ENCODE assay signal across 24 cellular contexts in genomic region chr19:35833972-35834371, GRCh38. TPM values are rescaled to one million over a fixed set of nuclear protein-coding genes. Genes with fewer than 3 reads are reported as not detected.
DNase-seq lines count a peak whose midpoint lies in the region; ATAC-seq, FAIRE-seq and TF ChIP-seq lines count a peak whose summit lies in the region.
"Had no signal": no experiment of that assay in that cellular context is flagged by ENCODE, and none has a peak within 500 bp of the region (broad histone marks: within the 10 kb centered on the region; RNA-seq: fewer than 3 reads in every experiment).

No MANE protein-coding gene starts in this region.

- WGBS in K562 (ENCODE audit: insufficient coverage, low coverage, missing lambda C conversion rate) = 4% methylated on average over 7 of the region's 7 CpGs
- WGBS in body of pancreas, 2 donors = 69 to 91% methylated on average over 7 of the region's 7 CpGs

- POLR2A ChIA-PET in K562 (lab: Yijun Ruan, JAX) = no interaction called here

- no peaks in the 10 kb centered on the region; the same call in 1 of the 2 replicates for H4K20me1 ChIP-seq in GM23338 (replicated peaks; ENCODE audit: insufficient read depth)
- peaks cover 2% of the 10 kb centered on the region; the same call in 1 of the 2 replicates for H4K20me1 ChIP-seq in K562 (replicated peaks; ENCODE audit: control insufficient read depth, insufficient read depth, low read length)

- H3K4me1 ChIP-seq in GM23338 (ENCODE audit: insufficient read depth) = peaks cover 3% of the 10 kb centered on the region; the same call in 1 of the 2 replicates
- H3K4me1 ChIP-seq in K562 (replicated peaks in 1 of 2; ENCODE audit: control insufficient read depth in 2 of 2, insufficient read depth in 2 of 2, low read length in 2 of 2) = no peaks in the 10 kb centered on the region
- H3K4me1 ChIP-seq in body of pancreas = peaks cover 14% of the 10 kb centered on the region
- H3K4me1 ChIP-seq: BE2C had no signal

- H3K9me2 ChIP-seq in GM23338 (ENCODE audit: insufficient read depth) = no peaks in the 10 kb centered on the region

- H3K9me3 Mint-ChIP-seq in GM23338 = no peaks in the 10 kb centered on the region
- H3K9me3 Mint-ChIP-seq: H9 had no signal

- no peak for FAIRE-seq in K562 (lab: Jason Lieb, UNC)
- FAIRE-seq: GM12891, GM18507 had no signal

- no peak for TF ChIP-seq CTCF in GM23338 (conservative IDR thresholded peaks at IDR 0.05; ENCODE audit: low read depth in 2 of 2)
- TF ChIP-seq CTCF in K562 (IDR thresholded peaks at IDR 0.05 in 2 of 3, conservative IDR thresholded peaks at IDR 0.05 in 1 of 3; ENCODE audit: insufficient read depth in 2 of 3, low read depth in 1 of 3, low read length in 3 of 3) = no peak
- TF ChIP-seq CTCF in body of pancreas (IDR thresholded peaks at IDR 0.05) = no peak

- no peak for TF ChIP-seq EP300 in K562 (IDR thresholded peaks at IDR 0.05; ENCODE audit: low read length)

- H3K36me3 Mint-ChIP-seq in GM23338 (ENCODE audit: low read depth) = no peaks in the 10 kb centered on the region
- H3K36me3 Mint-ChIP-seq: CD14-positive monocyte; CD8-positive, alpha-beta memory T cell had no signal

- CTCF ChIA-PET in K562 (lab: Yijun Ruan, JAX; ENCODE audit: low intra/inter-chr PET ratio) = no interaction called here

- H3K4me3 ChIP-seq in GM23338 = no peak overlapping the region
- no peak overlapping the region for H3K4me3 ChIP-seq in K562
- no peak overlapping the region for H3K4me3 ChIP-seq in body of pancreas
- H3K4me3 ChIP-seq: BLaER1 treated with 17β-estradiol and CSF1 and Interleukin-3, amounts not matched to agents 10 nM and 100 nM had no signal

- H3K4me2 ChIP-seq in GM23338 (no peak overlapping the region), K562 (ENCODE audit: insufficient read depth, low read length) (no peak overlapping the region)
- H3K4me2 ChIP-seq: BLaER1 treated with 17β-estradiol and CSF1 and Interleukin-3, amounts not matched to agents 10 nM and 100 nM had no signal

- H3K9me1 ChIP-seq in K562 (ENCODE audit: control insufficient read depth, insufficient read depth, low read length) = no peaks in the 10 kb centered on the region

- no peak overlapping the region for H3K27ac Mint-ChIP-seq in GM23338
- H3K27ac Mint-ChIP-seq: CD4-positive, alpha-beta T cell; CD8-positive, alpha-beta memory T cell; H9 had no signal

- in situ Hi-C loops in SK-MEL-5 (cut with HindIII; ENCODE audit: low pct_unique_long_range_greater_than_20kb, low sequenced_read_pairs) (no loop called here), K562 (cut with MboI) (no loop called here)

- H3K79me2 ChIP-seq in GM23338 (replicated peaks; ENCODE audit: insufficient read depth) = no peaks in the 10 kb centered on the region
- no peaks in the 10 kb centered on the region for H3K79me2 ChIP-seq in K562 (ENCODE audit: control insufficient read depth, insufficient read depth, low read length)

- no peak overlapping the region for H3K9ac ChIP-seq in K562 (ENCODE audit: insufficient read depth in 1 of 2, low read depth in 2 of 2, low read length in 2 of 2)
- H3K9ac ChIP-seq: BLaER1 treated with 17β-estradiol and CSF1 and Interleukin-3, amounts not matched to agents 10 nM and 100 nM had no signal

- H3K27ac ChIP-seq in GM23338 (ENCODE audit: low read depth) (no peak overlapping the region), K562 (ENCODE audit: extremely low read depth, low read depth, low read length) (no peak overlapping the region), body of pancreas (no peak overlapping the region)
- H3K27ac ChIP-seq: BLaER1 treated with 17β-estradiol and CSF1 and Interleukin-3, amounts not matched to agents 10 nM and 100 nM had no signal

- H3K27me3 ChIP-seq in GM23338 (ENCODE audit: insufficient read depth) = 0 out of 2 replicates have a peak, but pooled peaks cover 3% of the 10 kb centered on the region
- H3K27me3 ChIP-seq in K562 (ENCODE audit: control insufficient read depth in 2 of 2, insufficient read depth in 2 of 2, low read length in 2 of 2) = peaks cover 15 to 44% of the 10 kb centered on the region in 2 experiments
- H3K27me3 ChIP-seq in body of pancreas = no peaks in the 10 kb centered on the region

- no peaks in the 10 kb centered on the region for H3K9me3 ChIP-seq in K562 (replicated peaks; ENCODE audit: control insufficient read depth, insufficient read depth, low read depth, low read length)
- H3K9me3 ChIP-seq in body of pancreas = no peaks in the 10 kb centered on the region

- BruUV-seq in K562 (replicated peaks; lab: Mats Ljungman, UMichigan) = no TSS peak

- H3K36me3 ChIP-seq in GM23338 (ENCODE audit: insufficient read depth) (no peaks in the 10 kb centered on the region), K562 (ENCODE audit: control insufficient read depth, insufficient read depth, low read length) (no peaks in the 10 kb centered on the region), body of pancreas (replicated peaks in 1 of 2; ENCODE audit: insufficient read depth in 1 of 2, low read depth in 2 of 2) (no peaks in the 10 kb centered on the region)
- H3K36me3 ChIP-seq: BE2C; BLaER1 treated with 17β-estradiol and CSF1 and Interleukin-3, amounts not matched to agents 10 nM and 100 nM had no signal

- DNase-seq in GM23338 (ENCODE audit: low spot score) (no peak), SK-MEL-5 (ENCODE audit: low read depth, low spot score) (peak; percentile 25), K562 (ENCODE audit: extremely low read depth in 1 of 4, low spot score in 3 of 4) (no peak), posterior vena cava (ENCODE audit: low spot score) (peak; percentile 35), body of pancreas (no peak), cerebellum (ENCODE audit: low spot score) (no peak), T-helper 1 cell (no peak)
- DNase-seq: AML-193; BE2C; CD4-positive, alpha-beta T cell; CD8-positive, alpha-beta memory T cell; DMS 273 treated with DMSO at 0.1 percent for 48 hours; DMS79; EL; GDM1; GOT3; H9 had no signal

- intact Hi-C loops in K562 (cut with micrococcal nuclease) (no loop called here), posterior vena cava (cut with DNase I) (no loop called here), body of pancreas (cut with DNase I) (no loop called here)

- ATAC-seq in GM23338 (peak; percentile 38; the same call in 2 of the 3 replicates), K562 (no peak), body of pancreas (no peak)
- ATAC-seq: HCT116 had no signal

- no peak for TF ChIP-seq RAD21 in K562 (CRISPR knock-in tag; conservative IDR thresholded peaks at IDR 0.05 in 1 of 2, IDR thresholded peaks at IDR 0.05 in 1 of 2)

- 0 out of 2 replicates have a peak, but pooled peaks cover 2% of the 10 kb centered on the region for H3F3A ChIP-seq in GM23338 (replicated peaks; ENCODE audit: low read depth)

- no peak for TF ChIP-seq POLR2A in K562 (conservative IDR thresholded peaks at IDR 0.05)
- TF ChIP-seq POLR2A in body of pancreas (IDR thresholded peaks at IDR 0.05) = no peak

- no peak overlapping the region for H3K4me3 Mint-ChIP-seq in GM23338
- H3K4me3 Mint-ChIP-seq: CD14-positive monocyte; CD4-positive, alpha-beta T cell; CD8-positive, alpha-beta memory T cell; H9 had no signal

- H3K27me3 Mint-ChIP-seq in GM23338 (ENCODE audit: insufficient read depth, low read depth, poor library complexity) = peaks cover 10% of the 10 kb centered on the region

- H3K4me1 Mint-ChIP-seq in GM23338 = peaks cover 4% of the 10 kb centered on the region; the same call in 2 of the 3 replicates
- H3K4me1 Mint-ChIP-seq: CD14-positive monocyte; CD8-positive, alpha-beta memory T cell had no signal

- H2AFZ ChIP-seq in GM23338 (peak overlapping the region; percentile 97), K562 (ENCODE audit: low read depth, low read length) (no peak overlapping the region)

RNA-seq across cellular contexts. Expression of gene NPHS1, which starts 18.3 kb away (rescaled TPM):
- 0.58 and 1.0 TPM in 2 replicates for total RNA-seq in GM23338 (2014; rRNA removed; shearing (Covaris generic))
- polyA plus RNA-seq in GM23338 (2016; fragmentation: Nextera tagmentation; extraction: Ambion mirVana) (0.47 and 1.3 TPM in 2 replicates), K562 (2011; rRNA removed) (0.01 and 0.12 TPM in 2 replicates), K562 (2014; fragmentation: Illumina TruSeq; extraction: Trizol) (not detected in 2 replicates), K562 (2014; fragmentation: Nextera tagmentation; extraction: Ambion mirVana) (not detected), K562 (2014; rRNA removed) (0.03 and 0.28 TPM in 2 replicates)
- not detected in 2 replicates for total RNA-seq in SK-MEL-5 (2014; rRNA removed; shearing (Covaris generic))
- polyA plus RNA-seq in SK-MEL-5 (2015; cell fraction: cytosol; rRNA removed) = 0.07 TPM in 1 of 2 replicates, not detected in the other
- 0.14 TPM in 1 of 2 replicates, not detected in the other for polyA plus RNA-seq in SK-MEL-5 (2015; cell fraction: nucleus; rRNA removed)
- 0.32 TPM in 1 of 2 replicates, not detected in the other for total RNA-seq in K562 (2011; cell fraction: chromatin; rRNA removed; ENCODE audit: low replicate concordance)
- total RNA-seq in K562 (2011; cell fraction: nucleolus; rRNA removed) = 0.17 and 0.39 TPM in 2 replicates
- total RNA-seq in K562 (2011; cell fraction: nucleoplasm; rRNA removed) = not detected in 2 replicates
- total RNA-seq in K562 (2014; rRNA removed) (0.23 TPM in 1 of 2 replicates, not detected in the other), K562 (2014; rRNA removed; fragmentation: Illumina TruSeq; extraction: Trizol) (not detected in 2 replicates), K562 (2015; rRNA removed; fragmentation: Illumina TruSeq; extraction: Trizol) (not detected in 2 replicates), K562 (2021) (0.04 TPM in 1 of 2 replicates, not detected in the other), posterior vena cava (not detected), body of pancreas (10 to 100 TPM; 14.0 to 33.6 TPM), cerebellum (0.73 TPM)
- 0.04 TPM in 1 of 2 replicates, not detected in the other for polyA plus RNA-seq in K562 (2011; cell fraction: cytosol; rRNA removed)
- 0.10 and 0.21 TPM in 2 replicates for polyA plus RNA-seq in K562 (2011; cell fraction: nucleus; rRNA removed)
- 0.12 and 3.3 TPM in 2 replicates for polyA plus RNA-seq in K562 (2012)
- polyA minus RNA-seq in K562 (2011; rRNA and poly(A)+ RNA removed) = not detected in 2 replicates
- polyA minus RNA-seq in K562 (2011; cell fraction: cytosol; rRNA and poly(A)+ RNA removed) = not detected in 2 replicates
- polyA minus RNA-seq in K562 (2011; cell fraction: nucleus; rRNA and poly(A)+ RNA removed) = not detected in 2 replicates
- total RNA-seq: A172; CD4-positive, alpha-beta T cell; CD8-positive, alpha-beta memory T cell had no signal
- polyA plus RNA-seq: AG04450; CD14-positive monocyte; CD8-positive, alpha-beta memory T cell had no signal

RNA-seq across cellular contexts. Expression of gene PRODH2, which starts 21.3 kb away (rescaled TPM):
- not detected in 2 replicates for total RNA-seq in GM23338 (2014; rRNA removed; shearing (Covaris generic))
- polyA plus RNA-seq in GM23338 (2016; fragmentation: Nextera tagmentation; extraction: Ambion mirVana) (not detected in 2 replicates), K562 (2011; rRNA removed) (not detected in 2 replicates), K562 (2014; fragmentation: Illumina TruSeq; extraction: Trizol) (not detected in 2 replicates), K562 (2014; fragmentation: Nextera tagmentation; extraction: Ambion mirVana) (not detected), K562 (2014; rRNA removed) (not detected in 2 replicates)
- not detected in 2 replicates for total RNA-seq in SK-MEL-5 (2014; rRNA removed; shearing (Covaris generic))
- not detected in 2 replicates for polyA plus RNA-seq in SK-MEL-5 (2015; cell fraction: cytosol; rRNA removed)
- polyA plus RNA-seq in SK-MEL-5 (2015; cell fraction: nucleus; rRNA removed) = not detected in 2 replicates
- total RNA-seq in K562 (2011; cell fraction: chromatin; rRNA removed; ENCODE audit: low replicate concordance) = not detected in 2 replicates
- total RNA-seq in K562 (2011; cell fraction: nucleolus; rRNA removed) = not detected in 2 replicates
- not detected in 2 replicates for total RNA-seq in K562 (2011; cell fraction: nucleoplasm; rRNA removed)
- total RNA-seq in K562 (2014; rRNA removed) (not detected in 2 replicates), K562 (2014; rRNA removed; fragmentation: Illumina TruSeq; extraction: Trizol) (not detected in 2 replicates), K562 (2015; rRNA removed; fragmentation: Illumina TruSeq; extraction: Trizol) (not detected in 2 replicates), K562 (2021) (not detected in 2 replicates), posterior vena cava (not detected), body of pancreas (1 to 10 TPM in 1 of 2 donors, under 1 TPM in 1; 0.99 to 3.9 TPM), cerebellum (0.09 TPM)
- polyA plus RNA-seq in K562 (2011; cell fraction: cytosol; rRNA removed) = not detected in 2 replicates
- polyA plus RNA-seq in K562 (2011; cell fraction: nucleus; rRNA removed) = not detected in 2 replicates
- 0.04 TPM in 1 of 2 replicates, not detected in the other for polyA plus RNA-seq in K562 (2012)
- not detected in 2 replicates for polyA minus RNA-seq in K562 (2011; rRNA and poly(A)+ RNA removed)
- not detected in 2 replicates for polyA minus RNA-seq in K562 (2011; cell fraction: cytosol; rRNA and poly(A)+ RNA removed)
- polyA minus RNA-seq in K562 (2011; cell fraction: nucleus; rRNA and poly(A)+ RNA removed) = not detected in 2 replicates
- total RNA-seq: A172; CD4-positive, alpha-beta T cell; CD8-positive, alpha-beta memory T cell; H9 had no signal
- polyA plus RNA-seq: AG04450; CD14-positive monocyte; CD8-positive, alpha-beta memory T cell had no signal

RNA-seq across cellular contexts. Expression of gene KIRREL2, which starts 22.7 kb away (rescaled TPM):
- 9.9 and 13.1 TPM in 2 replicates for total RNA-seq in GM23338 (2014; rRNA removed; shearing (Covaris generic))
- 3.6 and 3.8 TPM in 2 replicates for polyA plus RNA-seq in GM23338 (2016; fragmentation: Nextera tagmentation; extraction: Ambion mirVana)
- 1.7 and 2.4 TPM in 2 replicates for total RNA-seq in SK-MEL-5 (2014; rRNA removed; shearing (Covaris generic))
- 2.0 TPM in 2 replicates for polyA plus RNA-seq in SK-MEL-5 (2015; cell fraction: cytosol; rRNA removed)
- 0.39 and 0.89 TPM in 2 replicates for polyA plus RNA-seq in SK-MEL-5 (2015; cell fraction: nucleus; rRNA removed)
- total RNA-seq in K562 (2011; cell fraction: chromatin; rRNA removed; ENCODE audit: low replicate concordance) = 0.42 TPM in 1 of 2 replicates, not detected in the other
- 0.26 and 0.50 TPM in 2 replicates for total RNA-seq in K562 (2011; cell fraction: nucleolus; rRNA removed)
- 0.15 and 0.23 TPM in 2 replicates for total RNA-seq in K562 (2011; cell fraction: nucleoplasm; rRNA removed)
- total RNA-seq in K562 (2014; rRNA removed) = not detected in 2 replicates
- not detected in 2 replicates for total RNA-seq in K562 (2014; rRNA removed; fragmentation: Illumina TruSeq; extraction: Trizol)
- total RNA-seq in K562 (2015; rRNA removed; fragmentation: Illumina TruSeq; extraction: Trizol) = 0.04 and 0.07 TPM in 2 replicates
- total RNA-seq in K562 (2021) = 0.09 and 0.16 TPM in 2 replicates
- polyA plus RNA-seq in K562 (2011; rRNA removed) = 0.08 and 0.10 TPM in 2 replicates
- polyA plus RNA-seq in K562 (2011; cell fraction: cytosol; rRNA removed) = 0.07 and 0.13 TPM in 2 replicates
- 0.22 and 0.41 TPM in 2 replicates for polyA plus RNA-seq in K562 (2011; cell fraction: nucleus; rRNA removed)
- polyA plus RNA-seq in K562 (2012) = 0.05 and 0.11 TPM in 2 replicates
- polyA plus RNA-seq in K562 (2014; fragmentation: Illumina TruSeq; extraction: Trizol) = 0.04 TPM in 1 of 2 replicates, not detected in the other
- polyA plus RNA-seq in K562 (2014; fragmentation: Nextera tagmentation; extraction: Ambion mirVana) = under 1 TPM in 1 of 2 experiments, not detected in 1; 0.01 TPM
- 0.11 and 0.12 TPM in 2 replicates for polyA plus RNA-seq in K562 (2014; rRNA removed)
- 0.07 TPM in 1 of 2 replicates, not detected in the other for polyA minus RNA-seq in K562 (2011; rRNA and poly(A)+ RNA removed)
- not detected in 2 replicates for polyA minus RNA-seq in K562 (2011; cell fraction: cytosol; rRNA and poly(A)+ RNA removed)
- 0.13 TPM in 1 of 2 replicates, not detected in the other for polyA minus RNA-seq in K562 (2011; cell fraction: nucleus; rRNA and poly(A)+ RNA removed)
- total RNA-seq in posterior vena cava = not detected
- total RNA-seq in body of pancreas = 10 to 100 TPM; 42.5 to 75.5 TPM
- 5.3 TPM for total RNA-seq in cerebellum
- polyA plus RNA-seq: AG04450; CD14-positive monocyte; CD8-positive, alpha-beta memory T cell had no signal

RNA-seq across cellular contexts. Expression of gene APLP1, which starts 34.4 kb away (rescaled TPM):
- 28.2 and 30.2 TPM in 2 replicates for total RNA-seq in GM23338 (2014; rRNA removed; shearing (Covaris generic))
- polyA plus RNA-seq in GM23338 (2016; fragmentation: Nextera tagmentation; extraction: Ambion mirVana) = 36.0 and 39.0 TPM in 2 replicates
- total RNA-seq in SK-MEL-5 (2014; rRNA removed; shearing (Covaris generic)) = 9.2 and 13.5 TPM in 2 replicates
- polyA plus RNA-seq in SK-MEL-5 (2015; cell fraction: cytosol; rRNA removed) = 35.6 and 55.6 TPM in 2 replicates
- 12.0 and 12.6 TPM in 2 replicates for polyA plus RNA-seq in SK-MEL-5 (2015; cell fraction: nucleus; rRNA removed)
- 3.3 and 19.3 TPM in 2 replicates for total RNA-seq in K562 (2011; cell fraction: chromatin; rRNA removed; ENCODE audit: low replicate concordance)
- total RNA-seq in K562 (2011; cell fraction: nucleolus; rRNA removed) = 8.6 and 11.2 TPM in 2 replicates
- total RNA-seq in K562 (2011; cell fraction: nucleoplasm; rRNA removed) = 7.1 and 7.3 TPM in 2 replicates
- total RNA-seq in K562 (2014; rRNA removed) = 5.8 and 9.0 TPM in 2 replicates
- 2.3 and 3.0 TPM in 2 replicates for total RNA-seq in K562 (2014; rRNA removed; fragmentation: Illumina TruSeq; extraction: Trizol)
- 1.4 and 3.3 TPM in 2 replicates for total RNA-seq in K562 (2015; rRNA removed; fragmentation: Illumina TruSeq; extraction: Trizol)
- 6.9 and 9.9 TPM in 2 replicates for total RNA-seq in K562 (2021)
- 4.7 and 8.9 TPM in 2 replicates for polyA plus RNA-seq in K562 (2011; rRNA removed)
- 6.1 and 8.3 TPM in 2 replicates for polyA plus RNA-seq in K562 (2011; cell fraction: cytosol; rRNA removed)
- polyA plus RNA-seq in K562 (2011; cell fraction: nucleus; rRNA removed) = 16.1 and 16.8 TPM in 2 replicates
- 8.7 and 13.6 TPM in 2 replicates for polyA plus RNA-seq in K562 (2012)
- polyA plus RNA-seq in K562 (2014; fragmentation: Illumina TruSeq; extraction: Trizol) = 6.6 and 7.8 TPM in 2 replicates
- under 1 TPM; 0.69 to 0.87 TPM for polyA plus RNA-seq in K562 (2014; fragmentation: Nextera tagmentation; extraction: Ambion mirVana)
- polyA plus RNA-seq in K562 (2014; rRNA removed) = 6.0 and 8.2 TPM in 2 replicates
- polyA minus RNA-seq in K562 (2011; rRNA and poly(A)+ RNA removed) = 1.1 and 1.4 TPM in 2 replicates
- 2.1 and 4.9 TPM in 2 replicates for polyA minus RNA-seq in K562 (2011; cell fraction: cytosol; rRNA and poly(A)+ RNA removed)
- polyA minus RNA-seq in K562 (2011; cell fraction: nucleus; rRNA and poly(A)+ RNA removed) = 4.7 and 6.4 TPM in 2 replicates
- total RNA-seq in posterior vena cava = 1 to 10 TPM; 3.9 to 7.3 TPM
- total RNA-seq in body of pancreas = 10 to 100 TPM; 40.9 to 47.0 TPM
- 97.6 TPM for total RNA-seq in cerebellum
- total RNA-seq: CD4-positive, alpha-beta T cell had no signal
- polyA plus RNA-seq: CD14-positive monocyte; CD8-positive, alpha-beta memory T cell had no signal

RNA-seq across cellular contexts. Expression of gene ARHGAP33, which starts 58.6 kb away (rescaled TPM):
- 17.7 and 22.1 TPM in 2 replicates for total RNA-seq in GM23338 (2014; rRNA removed; shearing (Covaris generic))
- polyA plus RNA-seq in GM23338 (2016; fragmentation: Nextera tagmentation; extraction: Ambion mirVana) = 10.3 and 11.6 TPM in 2 replicates
- total RNA-seq in SK-MEL-5 (2014; rRNA removed; shearing (Covaris generic)) = 0.83 and 0.87 TPM in 2 replicates
- polyA plus RNA-seq in SK-MEL-5 (2015; cell fraction: cytosol; rRNA removed) = 4.2 and 9.4 TPM in 2 replicates
- polyA plus RNA-seq in SK-MEL-5 (2015; cell fraction: nucleus; rRNA removed) = 21.9 and 33.9 TPM in 2 replicates
- 35.5 and 126 TPM in 2 replicates for total RNA-seq in K562 (2011; cell fraction: chromatin; rRNA removed; ENCODE audit: low replicate concordance)
- total RNA-seq in K562 (2011; cell fraction: nucleolus; rRNA removed) = 56.0 and 101 TPM in 2 replicates
- 38.6 and 40.3 TPM in 2 replicates for total RNA-seq in K562 (2011; cell fraction: nucleoplasm; rRNA removed)
- 1.2 and 3.3 TPM in 2 replicates for total RNA-seq in K562 (2014; rRNA removed)
- 0.41 and 1.0 TPM in 2 replicates for total RNA-seq in K562 (2014; rRNA removed; fragmentation: Illumina TruSeq; extraction: Trizol)
- total RNA-seq in K562 (2015; rRNA removed; fragmentation: Illumina TruSeq; extraction: Trizol) = 1.2 and 1.6 TPM in 2 replicates
- total RNA-seq in K562 (2021) = 13.0 and 26.6 TPM in 2 replicates
- 1.9 and 10.4 TPM in 2 replicates for polyA plus RNA-seq in K562 (2011; rRNA removed)
- 3.1 and 4.1 TPM in 2 replicates for polyA plus RNA-seq in K562 (2011; cell fraction: cytosol; rRNA removed)
- polyA plus RNA-seq in K562 (2011; cell fraction: nucleus; rRNA removed) = 68.3 and 69.9 TPM in 2 replicates
- 39.5 and 41.4 TPM in 2 replicates for polyA plus RNA-seq in K562 (2012)
- 4.9 and 10.3 TPM in 2 replicates for polyA plus RNA-seq in K562 (2014; fragmentation: Illumina TruSeq; extraction: Trizol)
- polyA plus RNA-seq in K562 (2014; fragmentation: Nextera tagmentation; extraction: Ambion mirVana) = under 1 TPM in 1 of 2 experiments, not detected in 1; 0.06 TPM
- polyA plus RNA-seq in K562 (2014; rRNA removed) = 11.1 and 14.9 TPM in 2 replicates
- polyA minus RNA-seq in K562 (2011; rRNA and poly(A)+ RNA removed) = 3.1 and 5.0 TPM in 2 replicates
- 2.6 and 4.1 TPM in 2 replicates for polyA minus RNA-seq in K562 (2011; cell fraction: cytosol; rRNA and poly(A)+ RNA removed)
- polyA minus RNA-seq in K562 (2011; cell fraction: nucleus; rRNA and poly(A)+ RNA removed) = 21.0 and 24.0 TPM in 2 replicates
- total RNA-seq in posterior vena cava = 1 to 10 TPM; 6.2 to 9.6 TPM
- total RNA-seq in body of pancreas = 10 to 100 TPM in 1 of 2 donors, 1 to 10 TPM in 1; 8.6 to 71.5 TPM
- total RNA-seq in cerebellum = 55.6 TPM
- polyA plus RNA-seq: CD14-positive monocyte had no signal

Comparison
In these comparisons a context has a peak if more than half of its experiments do, and no peak if none do; other contexts are left out.
1. DNase-seq: peak in SK-MEL-5 (single experiment) and posterior vena cava (single experiment); none in GM23338 (single experiment), K562 (0 of 4), body of pancreas (0 of 4), cerebellum (single experiment) and T-helper 1 cell (0 of 5).